ENCODE assay signal across 2 cellular contexts in genomic region chr22:19850482-19851109, GRCh38.
TF ChIP-seq lines count a peak whose summit lies in the region.

No MANE protein-coding gene starts in this region.

TF ChIP-seq in GM23338, 12 proteins besides CTCF, POLR2A, EP300 and RAD21:
- no peak for TF ChIP-seq ZNF114 (CRISPR knock-in tag; IDR thresholded peaks at IDR 0.05)
- no peak for TF ChIP-seq JUNB (IDR thresholded peaks at IDR 0.05; ENCODE audit: unreplicated experiment)
- TF ChIP-seq NANOG (IDR thresholded peaks at IDR 0.05; ENCODE audit: borderline replicate concordance): no peak
- no peak for TF ChIP-seq REST (IDR thresholded peaks at IDR 0.05; ENCODE audit: unreplicated experiment)
- TF ChIP-seq ETS1 (IDR thresholded peaks at IDR 0.05): no peak
- no peak for TF ChIP-seq CREB1 (CRISPR knock-in tag; IDR thresholded peaks at IDR 0.05; ENCODE audit: low read depth)
- TF ChIP-seq STAT1 (IDR thresholded peaks at IDR 0.05; ENCODE audit: unreplicated experiment): no peak
- no peak for TF ChIP-seq EZH2phosphoT487 (IDR thresholded peaks at IDR 0.05; ENCODE audit: unreplicated experiment)
- TF ChIP-seq ZNF331 (CRISPR knock-in tag; IDR thresholded peaks at IDR 0.05; ENCODE audit: low read depth): no peak
- no peak for TF ChIP-seq ZNF462 (CRISPR knock-in tag; IDR thresholded peaks at IDR 0.05)
- no peak for TF ChIP-seq EZH2 (IDR thresholded peaks at IDR 0.05; ENCODE audit: low read depth, unreplicated experiment)
- TF ChIP-seq POLR2AphosphoS5 (IDR thresholded peaks at IDR 0.05; ENCODE audit: low read depth): no peak

TF ChIP-seq in K562, 482 proteins besides CTCF, POLR2A, EP300 and RAD21:
- TF ChIP-seq ZFP36 (IDR thresholded peaks at IDR 0.05; ENCODE audit: low read depth, low read length, partially characterized antibody): peak; percentile 94
- no peak for TF ChIP-seq RBM15 (IDR thresholded peaks at IDR 0.05; ENCODE audit: insufficient read depth, low read length)
- peak; percentile 10; the same call in 1 of the 2 replicates for TF ChIP-seq RREB1 (CRISPR knock-in tag; IDR thresholded peaks at IDR 0.05)
- TF ChIP-seq IRF9 (tag; IDR thresholded peaks at IDR 0.05): peak; percentile 67
- 0 out of 4 replicates have a peak, but pooled peaks of 1 of the 2 experiments have one; percentile 30 for TF ChIP-seq SIN3A (IDR thresholded peaks at IDR 0.05; ENCODE audit: borderline replicate concordance in 2 of 2, control insufficient read depth in 1 of 2, low read depth in 2 of 2, low read length in 2 of 2)
- TF ChIP-seq HMGXB4 (CRISPR knock-in tag; IDR thresholded peaks at IDR 0.05): peak; percentile 36; the same call in 1 of the 2 replicates
- peak; percentile 75 for TF ChIP-seq WHSC1 (IDR thresholded peaks at IDR 0.05; ENCODE audit: low read length)
- no peak for TF ChIP-seq NCOR1 (IDR thresholded peaks at IDR 0.05)
- TF ChIP-seq HDAC6 (IDR thresholded peaks at IDR 0.05; ENCODE audit: low read depth, low read length): 0 out of 2 replicates have a peak, but pooled peaks have one; percentile 28
- TF ChIP-seq KDM5B (IDR thresholded peaks at IDR 0.05; ENCODE audit: insufficient replicate concordance, low read depth, low read length): peak; percentile 13
- TF ChIP-seq OTX1 (CRISPR knock-in tag; IDR thresholded peaks at IDR 0.05): 0 out of 2 replicates have a peak, but pooled peaks have one; percentile 11
- no peak for TF ChIP-seq CBFB (CRISPR knock-in tag; IDR thresholded peaks at IDR 0.05)
- no peak for TF ChIP-seq ZNF347 (CRISPR knock-in tag; IDR thresholded peaks at IDR 0.05; ENCODE audit: low read depth)
- peak; percentile 19; the same call in 1 of the 2 replicates for TF ChIP-seq PHF8 (IDR thresholded peaks at IDR 0.05; ENCODE audit: borderline replicate concordance, low read length)
- peak; percentile 51; the same call in 1 of the 2 replicates for TF ChIP-seq ZNF436 (CRISPR knock-in tag; IDR thresholded peaks at IDR 0.05)
- TF ChIP-seq ZNF589 (CRISPR knock-in tag; IDR thresholded peaks at IDR 0.05; ENCODE audit: low read depth): no peak
- no peak for TF ChIP-seq CBX5 (IDR thresholded peaks at IDR 0.05; ENCODE audit: borderline replicate concordance, low read depth)
- peak; percentile 28; the same call in 1 of the 2 replicates for TF ChIP-seq POLR2AphosphoS2 (IDR thresholded peaks at IDR 0.05; ENCODE audit: low read length)
- peak; percentile 28 for TF ChIP-seq RBBP5 (IDR thresholded peaks at IDR 0.05; ENCODE audit: borderline replicate concordance, insufficient read depth, low read length, poor library complexity, severe bottlenecking)
- no peak for TF ChIP-seq FOXP1 (CRISPR knock-in tag; IDR thresholded peaks at IDR 0.05)
- TF ChIP-seq HNRNPH1 (optimal IDR thresholded peaks at IDR 0.05; ENCODE audit: low read depth, low read length): no peak
- 0 out of 4 replicates have a peak, but pooled peaks of 1 of the 2 experiments have one; percentile 23 for TF ChIP-seq MAZ (CRISPR knock-in tag; conservative IDR thresholded peaks at IDR 0.05 in 1 of 2, IDR thresholded peaks at IDR 0.05 in 1 of 2)
- TF ChIP-seq ZSCAN32 (CRISPR knock-in tag; IDR thresholded peaks at IDR 0.05): peak; percentile 85
- peak; percentile 2 for TF ChIP-seq NEUROD1 (IDR thresholded peaks at IDR 0.05; ENCODE audit: borderline replicate concordance, low read depth, low read length, partially characterized antibody)
- TF ChIP-seq MLX (CRISPR knock-in tag; conservative IDR thresholded peaks at IDR 0.05): peak in 1 of 2 experiments; percentile 79; a peak in 1 of 4 replicates
- 0 out of 2 replicates have a peak, but pooled peaks have one; percentile 47 for TF ChIP-seq ATF4 (CRISPR knock-in tag; IDR thresholded peaks at IDR 0.05)
TF ChIP-seq in K562: peak in this region for 18.
